In genomic region chr6:31083742-31084354, GRCh38 we compare ENCODE assay signal across 9 cellular contexts. TPM values are rescaled to one million over a fixed set of nuclear protein-coding genes. Genes with fewer than 3 reads are reported as not detected.
DNase-seq lines count a peak whose midpoint lies in the region; ATAC-seq and TF ChIP-seq lines count a peak whose summit lies in the region.
"Had no signal": no experiment of that assay in that cellular context is flagged by ENCODE, and none has a peak within 500 bp of the region (broad histone marks: within the 10 kb centered on the region; RNA-seq: fewer than 3 reads in every experiment).

No MANE protein-coding gene starts in this region.

- H3K27me3 Mint-ChIP-seq in activated T-cell treated with anti-CD3 and anti-CD28 coated beads, Interleukin-2, amount 50 U/mL, for 24 hours: no peaks in the 10 kb centered on the region

- H3K27ac Mint-ChIP-seq in activated T-cell treated with anti-CD3 and anti-CD28 coated beads, Interleukin-2, amount 50 U/mL, for 24 hours: no peak overlapping the region
- H3K27ac Mint-ChIP-seq: CD8-positive, alpha-beta memory T cell had no signal

- H3K27ac ChIP-seq in left ventricle myocardium inferior (replicated peaks): no peak overlapping the region
- no peak overlapping the region for H3K27ac ChIP-seq in vagina

- no peak overlapping the region for H3K4me3 Mint-ChIP-seq in activated T-cell treated with anti-CD3 and anti-CD28 coated beads, Interleukin-2, amount 50 U/mL, for 24 hours

- TF ChIP-seq CTCF in left ventricle myocardium inferior (IDR thresholded peaks at IDR 0.05; ENCODE audit: borderline replicate concordance) (peak; percentile 45), vagina (IDR thresholded peaks at IDR 0.05) (no peak)

- H3K4me1 Mint-ChIP-seq in activated T-cell treated with anti-CD3 and anti-CD28 coated beads, Interleukin-2, amount 50 U/mL, for 24 hours (ENCODE audit: low read depth): peaks cover 19% of the 10 kb centered on the region

- intact Hi-C loops in left ventricle myocardium inferior (cut with micrococcal nuclease) (loop anchor here (10.0 kb wide), 1 partner anchor 259 kb away; no protein-coding TSS in a partner anchor), vagina (cut with DNase I) (no loop called here)

- H3K9me3 ChIP-seq in left ventricle myocardium inferior (replicated peaks): no peaks in the 10 kb centered on the region
- no peaks in the 10 kb centered on the region for H3K9me3 ChIP-seq in vagina

- H3K27me3 ChIP-seq in left ventricle myocardium inferior (ENCODE audit: low read depth): no peaks in the 10 kb centered on the region
- no peaks in the 10 kb centered on the region for H3K27me3 ChIP-seq in vagina

- no peaks in the 10 kb centered on the region for H3K36me3 ChIP-seq in left ventricle myocardium inferior
- H3K36me3 ChIP-seq in vagina: no peaks in the 10 kb centered on the region

- H3K4me3 ChIP-seq in left ventricle myocardium inferior: no peak overlapping the region
- H3K4me3 ChIP-seq in vagina: no peak overlapping the region

- no peaks in the 10 kb centered on the region for H3K9me3 Mint-ChIP-seq in activated T-cell treated with anti-CD3 and anti-CD28 coated beads, Interleukin-2, amount 50 U/mL, for 24 hours
- H3K9me3 Mint-ChIP-seq: CD8-positive, alpha-beta memory T cell had no signal

- peaks cover 17% of the 10 kb centered on the region for H3K4me1 ChIP-seq in left ventricle myocardium inferior
- H3K4me1 ChIP-seq in vagina: peaks cover 12% of the 10 kb centered on the region

- TF ChIP-seq POLR2A in vagina (IDR thresholded peaks at IDR 0.05): no peak

- no peak for ATAC-seq in GM18907 (IDR thresholded peaks at IDR 0.05; ENCODE audit: unreplicated experiment)

- DNase-seq in NCI-H2196 (lab: John Stamatoyannopoulos, UW; ENCODE audit: unreplicated experiment): peak; percentile 13
- no peak for DNase-seq in NCI-H2196 treated with DMSO at 0.1 percent for 48 hours (lab: John Stamatoyannopoulos, UW; ENCODE audit: unreplicated experiment)
- peak; percentile 89 for DNase-seq in NCI-H2171 (lab: John Stamatoyannopoulos, UW)
- peak; percentile 48 for DNase-seq in activated T-cell treated with anti-CD3 and anti-CD28 coated beads, Interleukin-2, amount 50 U/mL, for 24 hours
- no peak for DNase-seq in left ventricle myocardium inferior
- peak; percentile 20 for DNase-seq in stimulated activated CD8-positive, alpha-beta memory T cell treated with anti-CD3 and anti-CD28 coated beads, Interleukin-7, amount 100 ng/mL, for 24 hours (ENCODE audit: low read depth)
- DNase-seq in vagina (ENCODE audit: extremely low spot score in 2 of 2): no peak

- no peaks in the 10 kb centered on the region for H3K36me3 Mint-ChIP-seq in activated T-cell treated with anti-CD3 and anti-CD28 coated beads, Interleukin-2, amount 50 U/mL, for 24 hours (ENCODE audit: low read depth)
- H3K36me3 Mint-ChIP-seq: CD8-positive, alpha-beta memory T cell had no signal

RNA-seq across cellular contexts. Expression of gene C6orf15, which starts 28.5 kb away (rescaled TPM):
- not detected for total RNA-seq in left ventricle myocardium inferior
- not detected for total RNA-seq in vagina
- total RNA-seq: CD8-positive, alpha-beta memory T cell had no signal

RNA-seq across cellular contexts. Expression of gene PSORS1C1, which starts 30.8 kb away (rescaled TPM):
- total RNA-seq in left ventricle myocardium inferior (4.7 TPM), vagina (9.6 TPM)
- total RNA-seq: CD8-positive, alpha-beta memory T cell had no signal

RNA-seq across cellular contexts. Expression of gene CDSN, which starts 36.4 kb away (rescaled TPM):
- not detected for total RNA-seq in left ventricle myocardium inferior
- 1.5 TPM for total RNA-seq in vagina
- total RNA-seq: CD8-positive, alpha-beta memory T cell had no signal

RNA-seq across cellular contexts. Expression of gene PSORS1C2, which starts 55.0 kb away (rescaled TPM):
- total RNA-seq in left ventricle myocardium inferior (not detected), vagina (not detected)
- total RNA-seq: CD8-positive, alpha-beta memory T cell had no signal

Comparison
In these comparisons a context has a peak if more than half of its experiments do, and no peak if none do; other contexts are left out.
1. DNase-seq: peak in NCI-H2196 (single experiment), NCI-H2171 (single experiment), activated T-cell treated with anti-CD3 and anti-CD28 coated beads, Interleukin-2, amount 50 U/mL, for 24 hours (single experiment) and stimulated activated CD8-positive, alpha-beta memory T cell treated with anti-CD3 and anti-CD28 coated beads, Interleukin-7, amount 100 ng/mL, for 24 hours (single experiment); none in NCI-H2196 treated with DMSO at 0.1 percent for 48 hours (single experiment), left ventricle myocardium inferior (single experiment) and vagina (0 of 2).